ENCODE assay signal across 20 cellular contexts in the genomic region with DNA sequence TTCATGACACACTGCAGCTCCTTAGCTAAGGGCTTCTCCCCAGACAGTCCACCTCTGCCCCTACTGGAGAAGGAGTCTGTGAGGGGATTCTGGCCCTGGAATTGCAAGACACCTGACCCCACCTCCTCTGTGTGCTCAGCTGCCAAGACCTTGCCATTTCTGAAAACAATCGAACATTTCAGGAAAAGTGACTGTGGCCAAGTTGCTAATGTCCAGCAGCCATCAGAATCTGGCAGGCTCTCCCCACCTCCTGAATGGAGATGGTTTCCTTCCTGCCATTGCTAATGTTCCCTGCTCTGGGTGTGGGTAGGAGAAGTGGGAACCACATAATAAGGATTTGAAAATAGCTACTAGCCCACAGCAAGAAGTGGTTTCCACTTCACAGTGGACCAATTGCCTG.
"Had no signal": no experiment of that assay in that cellular context is flagged by ENCODE, and none has a peak within 500 bp of the region (broad histone marks: within the 10 kb centered on the region; RNA-seq: fewer than 3 reads in every experiment).

No MANE protein-coding gene starts in this region.

- H3K4me1 ChIP-seq: left lung, lower lobe of right lung, prostate gland, sigmoid colon, stomach, vagina had no signal

- H3K4me3 ChIP-seq: hepatocyte, left lung, lower lobe of right lung, prostate gland, sigmoid colon, stomach, thyroid gland, vagina had no signal

- H3K4me3 Mint-ChIP-seq: effector memory CD8-positive, alpha-beta T cell; naive thymus-derived CD8-positive, alpha-beta T cell; nephron progenitor cell; stimulated activated effector memory CD8-positive, alpha-beta T cell treated with anti-CD3 and anti-CD28 coated beads, Interleukin-12 subunit alpha, Interleukin-12 subunit beta, amount 100 ng/mL, for 72 hours had no signal

- H3K36me3 Mint-ChIP-seq: stimulated activated effector memory CD8-positive, alpha-beta T cell treated with anti-CD3 and anti-CD28 coated beads, Interleukin-12 subunit alpha, Interleukin-12 subunit beta, amount 100 ng/mL, for 72 hours had no signal

- H3K4me1 Mint-ChIP-seq: naive thymus-derived CD8-positive, alpha-beta T cell; nephron progenitor cell; stimulated activated effector memory CD8-positive, alpha-beta T cell treated with anti-CD3 and anti-CD28 coated beads, Interleukin-12 subunit alpha, Interleukin-12 subunit beta, amount 100 ng/mL, for 72 hours had no signal

- H3K36me3 ChIP-seq: left lung, lower lobe of right lung, prostate gland, sigmoid colon, stomach, thyroid gland, vagina had no signal

- ATAC-seq: effector memory CD8-positive, alpha-beta T cell; left lung; lower lobe of right lung; naive thymus-derived CD8-positive, alpha-beta T cell; stimulated activated effector memory CD8-positive, alpha-beta T cell treated with anti-CD3 and anti-CD28 coated beads, Interleukin-12 subunit alpha, Interleukin-12 subunit beta, amount 100 ng/mL, for 72 hours had no signal

- H3K27ac Mint-ChIP-seq: effector memory CD8-positive, alpha-beta T cell; naive thymus-derived CD8-positive, alpha-beta T cell; nephron progenitor cell; stimulated activated effector memory CD8-positive, alpha-beta T cell treated with anti-CD3 and anti-CD28 coated beads, Interleukin-12 subunit alpha, Interleukin-12 subunit beta, amount 100 ng/mL, for 72 hours had no signal

- H3K9me3 ChIP-seq: left lung, lower lobe of right lung, prostate gland, thyroid gland, vagina had no signal

- H3K27me3 ChIP-seq: thyroid gland, vagina had no signal

- H3K27ac ChIP-seq: hepatocyte, left lung, lower lobe of right lung, prostate gland, sigmoid colon, stomach, thyroid gland, vagina had no signal

- DNase-seq: cortex of kidney; effector memory CD8-positive, alpha-beta T cell; kidney; left lung; lower lobe of right lung; naive thymus-derived CD8-positive, alpha-beta T cell; nephron progenitor cell; nucleus accumbens; right cardiac atrium; sigmoid colon; stimulated activated CD4-positive, alpha-beta T cell treated with anti-CD3 and anti-CD28 coated beads, Interleukin-2, amount 100 ng/mL, for 24 hours; stimulated activated CD4-positive, alpha-beta T cell treated with anti-CD3 and anti-CD28 coated beads, Interleukin-4, amount 100 ng/mL, for 24 hours; stimulated activated naive CD4-positive, alpha-beta T cell treated with Interleukin-2 at 50 U/mL for 16 hours; stomach; thyroid gland; trophoblast cell had no signal
